22 cellular contexts compared by ENCODE assay signal in genomic region chr2:88500691-88501090, GRCh38. TPM values are rescaled to one million over a fixed set of nuclear protein-coding genes. Genes with fewer than 3 reads are reported as not detected.
DNase-seq lines count a peak whose midpoint lies in the region; ATAC-seq, FAIRE-seq and TF ChIP-seq lines count a peak whose summit lies in the region.
"Had no signal": no experiment of that assay in that cellular context is flagged by ENCODE, and none has a peak within 500 bp of the region (broad histone marks: within the 10 kb centered on the region; RNA-seq: fewer than 3 reads in every experiment).

No MANE protein-coding gene starts in this region.

- no peaks in the 10 kb centered on the region for H3K9me2 ChIP-seq in HCT116 (ENCODE audit: insufficient read depth)

- WGBS in HepG2 (ENCODE audit: low lambda C conversion rate), result 60% methylated on average over 2 of the region's 2 CpGs

- no peak overlapping the region for H3K4me3 ChIP-seq in HCT116 (replicated peaks in 1 of 2; ENCODE audit: low read depth in 1 of 2, low read length in 2 of 2)
- H3K4me3 ChIP-seq in LNCaP clone FGC (ENCODE audit: low read depth, low read length), result no peak overlapping the region
- H3K4me3 ChIP-seq in choroid plexus epithelial cell (ENCODE audit: low read depth, low read length), result no peak overlapping the region
- no peak overlapping the region for H3K4me3 ChIP-seq in HepG2 (replicated peaks in 1 of 3; ENCODE audit: insufficient read depth in 1 of 3, low read depth in 2 of 3, low read length in 3 of 3)
- no peak overlapping the region for H3K4me3 ChIP-seq in mucosa of descending colon
- H3K4me3 ChIP-seq: K562, SJCRH30 had no signal

- H3K9ac ChIP-seq in HCT116 (ENCODE audit: low read length) (no peak overlapping the region), HepG2 (ENCODE audit: insufficient read depth, low read depth, low read length) (no peak overlapping the region)

- ATAC-seq in HCT116 (no peak), HepG2 (no peak), mucosa of descending colon (no peak)
- ATAC-seq: K562 had no signal

- H3K36me3 ChIP-seq in HCT116 (ENCODE audit: control insufficient read depth in 1 of 2, insufficient read depth in 2 of 2, low read length in 2 of 2) (no peaks in the 10 kb centered on the region), HepG2 (replicated peaks in 1 of 2; ENCODE audit: control insufficient read depth in 1 of 2, insufficient read depth in 2 of 2, low read length in 2 of 2) (no peaks in the 10 kb centered on the region), mucosa of descending colon (ENCODE audit: low read depth) (no peaks in the 10 kb centered on the region)
- H3K36me3 ChIP-seq: SJCRH30 had no signal

- no peaks in the 10 kb centered on the region for H3K27me3 ChIP-seq in HCT116 (ENCODE audit: insufficient read depth, low read length)
- 0 out of 5 replicates have a peak, but pooled peaks cover 0 to 4% of the 10 kb centered on the region in 2 experiments for H3K27me3 ChIP-seq in HepG2 (ENCODE audit: control insufficient read depth in 1 of 2, insufficient read depth in 2 of 2, low read length in 2 of 2)

- H4K20me1 ChIP-seq in HCT116 (ENCODE audit: insufficient read depth) (no peaks in the 10 kb centered on the region), HepG2 (ENCODE audit: insufficient read depth, low read length) (no peaks in the 10 kb centered on the region)

- TF ChIP-seq RAD21 in HCT116 (IDR thresholded peaks at IDR 0.05; ENCODE audit: low read depth) (no peak), HepG2 (CRISPR knock-in tag; IDR thresholded peaks at IDR 0.05) (no peak)

- no peaks in the 10 kb centered on the region for H3K9me3 ChIP-seq in HCT116 (ENCODE audit: control insufficient read depth in 1 of 2, insufficient read depth in 1 of 2, low read depth in 1 of 2, low read length in 2 of 2)
- no peaks in the 10 kb centered on the region for H3K9me3 ChIP-seq in HepG2 (ENCODE audit: low read length)
- no peaks in the 10 kb centered on the region for H3K9me3 ChIP-seq in mucosa of descending colon
- H3K9me3 ChIP-seq: SJCRH30 had no signal

- DNase-seq in HCT116 (ENCODE audit: low read depth, low spot score) (no peak), LNCaP clone FGC (ENCODE audit: low read depth) (peak; percentile 7), choroid plexus epithelial cell (ENCODE audit: low read depth) (peak; percentile 20), HepG2 (ENCODE audit: low spot score) (no peak), mucosa of descending colon (no peak), NCI-H2171 treated with DMSO at 0.1 percent for 48 hours (lab: John Stamatoyannopoulos, UW) (no peak), GOT3 (lab: John Stamatoyannopoulos, UW) (no peak)
- DNase-seq: ACHN, AML-193, EL, H9, NCI-H1048, NCI-H2081 treated with DMSO at 0.1 percent for 48 hours, NCI-H345, NCI-H526, SJCRH30, SW 1271 had no signal

- in situ Hi-C loops in HepG2 (cut with HindIII; ENCODE audit: extremely low pct_ligation_motif_present, low pct_unique_long_range_greater_than_20kb), result no loop called here

- no peak for TF ChIP-seq EP300 in HepG2 (IDR thresholded peaks at IDR 0.05; ENCODE audit: low read depth in 2 of 2, low read length in 2 of 2)
- TF ChIP-seq EP300 in HepG2 (CRISPR knock-in tag; IDR thresholded peaks at IDR 0.05; ENCODE audit: borderline replicate concordance), result no peak

- intact Hi-C loops in HCT116 (cut with micrococcal nuclease), result no loop called here
- intact Hi-C loops in HepG2 (cut with micrococcal nuclease; ENCODE audit: unreplicated experiment), result no loop called here
- intact Hi-C loops in mucosa of descending colon (cut with DNase I, micrococcal nuclease), result no loop called here

- H3K27ac ChIP-seq in HCT116 (ENCODE audit: low read depth, low read length) (no peak overlapping the region), HepG2 (ENCODE audit: extremely low read length, insufficient read depth, low read length) (no peak overlapping the region)
- H3K27ac ChIP-seq: HL-60, SJCRH30 had no signal

- POLR2A ChIA-PET in HCT116 (lab: Charles Lee) (no interaction called here), HepG2 (lab: Yijun Ruan, JAX) (no interaction called here)

- TF ChIP-seq CTCF in HCT116 (IDR thresholded peaks at IDR 0.05 in 2 of 3, conservative IDR thresholded peaks at IDR 0.05 in 1 of 3; ENCODE audit: borderline replicate concordance in 1 of 3, insufficient read depth in 1 of 3, low read depth in 2 of 3, low read length in 2 of 3) (no peak), LNCaP clone FGC (IDR thresholded peaks at IDR 0.05; ENCODE audit: control insufficient read depth, extremely low read depth, insufficient read depth) (no peak), choroid plexus epithelial cell (conservative IDR thresholded peaks at IDR 0.05; ENCODE audit: low read depth, low read length) (no peak), HepG2 (CRISPR knock-in tag; IDR thresholded peaks at IDR 0.05) (no peak), mucosa of descending colon (IDR thresholded peaks at IDR 0.05) (no peak)

- CTCF ChIA-PET in HCT116 (lab: Charles Lee) (no interaction called here), HepG2 (lab: Yijun Ruan, JAX; ENCODE audit: low intra/inter-chr PET ratio, low total read pairs) (no interaction called here)

- H2AFZ ChIP-seq in HCT116 (ENCODE audit: low read depth, low read length, poor library complexity, severe bottlenecking) (no peak overlapping the region), HepG2 (ENCODE audit: low read length) (no peak overlapping the region)

- RAD21 ChIA-PET in HCT116 (lab: Charles Lee; ENCODE audit: low non-redundant PET in 1 of 2, low total read pairs in 2 of 2, uncharacterized antibody in 2 of 2, unreplicated experiment in 2 of 2), result no interaction called here

- H3K79me2 ChIP-seq in HCT116 (ENCODE audit: insufficient read depth, low read length) (no peaks in the 10 kb centered on the region), HepG2 (ENCODE audit: insufficient read depth, low read length) (no peaks in the 10 kb centered on the region)

- TF ChIP-seq POLR2A in HCT116 (IDR thresholded peaks at IDR 0.05; ENCODE audit: borderline replicate concordance, extremely low read depth, insufficient read depth, insufficient read length) (no peak), HepG2 (IDR thresholded peaks at IDR 0.05; ENCODE audit: insufficient read depth in 1 of 2, low read depth in 2 of 2, low read length in 2 of 2) (no peak)

- BruUV-seq in HCT116 (replicated peaks; lab: Mats Ljungman, UMichigan), result no TSS peak
- BruUV-seq in HepG2 (replicated peaks; lab: Mats Ljungman, UMichigan), result no TSS peak

- no peak for FAIRE-seq in HepG2 (lab: Jason Lieb, UNC)
- FAIRE-seq: K562 had no signal

- H3K4me1 ChIP-seq in HCT116 (ENCODE audit: control insufficient read depth in 1 of 2, insufficient read depth in 2 of 2, low read length in 2 of 2) (no peaks in the 10 kb centered on the region), HepG2 (ENCODE audit: insufficient read depth, low read length) (no peaks in the 10 kb centered on the region), mucosa of descending colon (ENCODE audit: low read depth) (no peaks in the 10 kb centered on the region)
- H3K4me1 ChIP-seq: SJCRH30 had no signal

- H3K4me2 ChIP-seq in HCT116 (ENCODE audit: low read length) (no peak overlapping the region), HepG2 (ENCODE audit: low read depth, low read length) (no peak overlapping the region)

TF ChIP-seq in HCT116, 20 proteins besides CTCF, POLR2A, EP300 and RAD21 (continues in another document):
- TF ChIP-seq SIN3A (IDR thresholded peaks at IDR 0.05; ENCODE audit: low read depth), result no peak
- TF ChIP-seq YY1 (IDR thresholded peaks at IDR 0.05; ENCODE audit: extremely low read depth, insufficient replicate concordance, low read depth, low read length), result no peak
- peak; percentile 50; the same call in 1 of the 2 replicates for TF ChIP-seq ATF3 (IDR thresholded peaks at IDR 0.05)
- TF ChIP-seq EGR1 (IDR thresholded peaks at IDR 0.05; ENCODE audit: low read depth), result no peak

TF ChIP-seq in HepG2, 621 proteins besides CTCF, POLR2A, EP300 and RAD21 (continues in another document):
- TF ChIP-seq THYN1 (CRISPR knock-in tag; IDR thresholded peaks at IDR 0.05; ENCODE audit: borderline replicate concordance, low read depth) (no peak), ZNF329 (CRISPR knock-in tag; IDR thresholded peaks at IDR 0.05; ENCODE audit: low read depth) (no peak), RBFOX2 (IDR thresholded peaks at IDR 0.05; ENCODE audit: low read depth, low read length) (no peak), ZNF263 (CRISPR knock-in tag; IDR thresholded peaks at IDR 0.05) (no peak), NBN (conservative IDR thresholded peaks at IDR 0.05) (no peak), CREM (IDR thresholded peaks at IDR 0.05) (no peak), CREM (CRISPR knock-in tag; IDR thresholded peaks at IDR 0.05) (no peak), ZSCAN22 (CRISPR knock-in tag; IDR thresholded peaks at IDR 0.05) (no peak), ATF7 (IDR thresholded peaks at IDR 0.05) (0 out of 2 replicates have a peak, but pooled peaks have one; percentile 10), ATF7 (CRISPR knock-in tag; IDR thresholded peaks at IDR 0.05) (no peak), CBX5 (CRISPR knock-in tag; IDR thresholded peaks at IDR 0.05; ENCODE audit: borderline replicate concordance) (no peak)

RNA-seq across cellular contexts. Expression of gene FOXI3, which starts 48.2 kb away (rescaled TPM):
- total RNA-seq in HCT116 (2021; ENCODE audit: unreplicated experiment), result not detected
- not detected in 2 replicates for polyA plus RNA-seq in HCT116 (2012)
- not detected in 2 replicates for total RNA-seq in HepG2 (2016; rRNA removed; fragmentation: Illumina TruSeq; extraction: Trizol)
- total RNA-seq in HepG2 (2016; cell fraction: cytosol; rRNA removed; fragmentation: Illumina TruSeq; extraction: Trizol; ENCODE audit: low read depth), result not detected in 2 replicates
- not detected in 2 replicates for total RNA-seq in HepG2 (2016; cell fraction: insoluble cytoplasmic fraction; rRNA removed; fragmentation: Illumina TruSeq; extraction: Trizol)
- total RNA-seq in HepG2 (2016; cell fraction: membrane; rRNA removed; fragmentation: Illumina TruSeq; extraction: Trizol), result not detected in 2 replicates
- not detected in 2 replicates for total RNA-seq in HepG2 (2016; cell fraction: nucleus; rRNA removed; fragmentation: Illumina TruSeq; extraction: Trizol)
- not detected in 2 replicates for polyA plus RNA-seq in HepG2 (2011; rRNA removed)
- not detected in 2 replicates for polyA plus RNA-seq in HepG2 (2011; cell fraction: cytosol; rRNA removed)
- polyA plus RNA-seq in HepG2 (2011; cell fraction: nucleus; rRNA removed), result not detected in 2 replicates
- polyA plus RNA-seq in HepG2 (2012), result not detected in 2 replicates
- polyA plus RNA-seq in HepG2 (2016; cell fraction: cytosol; fragmentation: Illumina TruSeq; extraction: Trizol; ENCODE audit: low read depth), result not detected in 2 replicates
- polyA plus RNA-seq in HepG2 (2016; cell fraction: insoluble cytoplasmic fraction; fragmentation: Illumina TruSeq; extraction: Trizol; ENCODE audit: low read depth), result not detected in 2 replicates
- polyA plus RNA-seq in HepG2 (2016; cell fraction: membrane; fragmentation: Illumina TruSeq; extraction: Trizol; ENCODE audit: low read depth), result not detected in 2 replicates
- polyA plus RNA-seq in HepG2 (2016; cell fraction: nucleus; fragmentation: Illumina TruSeq; extraction: Trizol; ENCODE audit: insufficient read depth, low read depth), result not detected in 2 replicates
- polyA minus RNA-seq in HepG2 (2011; rRNA and poly(A)+ RNA removed; ENCODE audit: low replicate concordance), result not detected in 2 replicates
- not detected in 2 replicates for polyA minus RNA-seq in HepG2 (2011; cell fraction: cytosol; rRNA and poly(A)+ RNA removed)
- polyA minus RNA-seq in HepG2 (2011; cell fraction: nucleus; rRNA and poly(A)+ RNA removed), result not detected in 2 replicates
- not detected for total RNA-seq in mucosa of descending colon
- total RNA-seq: K562, M059J, RPMI7951, SJCRH30 had no signal
- polyA plus RNA-seq: CD14-positive monocyte, K562 had no signal

Comparison
In these comparisons a context has a peak if more than half of its experiments do, and no peak if none do; other contexts are left out.
1. DNase-seq: peak in LNCaP clone FGC (single experiment) and choroid plexus epithelial cell (single experiment); none in HCT116 (single experiment), HepG2 (single experiment), mucosa of descending colon (0 of 3), NCI-H2171 treated with DMSO at 0.1 percent for 48 hours (single experiment) and GOT3 (single experiment).
2. Of the 20 proteins assayed by ChIP-seq in both HepG2 and HCT116: peak only in HepG2: none; only in HCT116: ATF3; in both: CEBPB; in neither: 18.